Comparison of ENCODE assay signal across 1 cellular context in genomic region chrX:49846004-49846403, GRCh38.
TF ChIP-seq lines count a peak whose summit lies in the region.

No MANE protein-coding gene starts in this region.

TF ChIP-seq in K562, 482 proteins besides CTCF, POLR2A, EP300 and RAD21 (continued from another document):
- no peak for TF ChIP-seq ZNF263 (CRISPR knock-in tag; IDR thresholded peaks at IDR 0.05; ENCODE audit: borderline replicate concordance)
- TF ChIP-seq PBX2 (CRISPR knock-in tag; IDR thresholded peaks at IDR 0.05; ENCODE audit: low read depth): no peak
- no peak for TF ChIP-seq PBX2 (tag; conservative IDR thresholded peaks at IDR 0.05; ENCODE audit: low read depth)
- no peak for TF ChIP-seq RBFOX2 (IDR thresholded peaks at IDR 0.05; ENCODE audit: low read depth, low read length)
- no peak for TF ChIP-seq PHF20 (IDR thresholded peaks at IDR 0.05; ENCODE audit: partially characterized antibody)
- TF ChIP-seq C11orf30 (IDR thresholded peaks at IDR 0.05; ENCODE audit: low read depth): no peak
